1 cellular context compared by ENCODE assay signal in genomic region chr11:12155696-12156095, GRCh38.
TF ChIP-seq lines count a peak whose summit lies in the region.

No MANE protein-coding gene starts in this region.

TF ChIP-seq in IMR-90, 13 proteins besides CTCF, POLR2A, EP300 and RAD21 (continued from another document):
- no peak for TF ChIP-seq ELK1 (IDR thresholded peaks at IDR 0.05; ENCODE audit: borderline replicate concordance, low read depth, low read length)
- TF ChIP-seq MAFK (IDR thresholded peaks at IDR 0.05; ENCODE audit: low read depth, low read length) = no peak
- no peak for TF ChIP-seq MXI1 (IDR thresholded peaks at IDR 0.05; ENCODE audit: borderline replicate concordance, low read depth, low read length)
- TF ChIP-seq NFE2L2 (IDR thresholded peaks at IDR 0.05; ENCODE audit: low read depth, low read length) = no peak
- no peak for TF ChIP-seq RFX5 (IDR thresholded peaks at IDR 0.05; ENCODE audit: low read depth, low read length)
- no peak for TF ChIP-seq SMC3 (IDR thresholded peaks at IDR 0.05; ENCODE audit: low read depth, low read length)
- no peak for TF ChIP-seq FOS (IDR thresholded peaks at IDR 0.05; ENCODE audit: low read depth, low read length)
